Comparison of ENCODE assay signal across 9 cellular contexts in genomic region chr14:35416108-35416750, GRCh38. TPM values are rescaled to one million over a fixed set of nuclear protein-coding genes. Genes with fewer than 3 reads are reported as not detected.
A peak's percentile ranks its signal among the peaks of the same experiment; 100 is the strongest.
DNase-seq lines count a peak whose midpoint lies in the region; TF ChIP-seq lines count a peak whose summit lies in the region.
"Had no signal": no experiment of that assay in that cellular context is flagged by ENCODE, and none has a peak within 500 bp of the region (broad histone marks: within the 10 kb centered on the region; RNA-seq: fewer than 3 reads in every experiment).

No MANE protein-coding gene starts in this region.

- H3K4me3 ChIP-seq in KMS-11 (IDR thresholded peaks at IDR 0.05; ENCODE audit: insufficient read depth, low read depth, low read length) (no peak overlapping the region), H7 (ENCODE audit: insufficient read depth, low read depth, low read length) (no peak overlapping the region)

- peaks cover 56% of the 10 kb centered on the region for H3K4me1 Mint-ChIP-seq in activated naive CD8-positive, alpha-beta T cell treated with anti-CD3 and anti-CD28 coated beads for 36 hours

- no peaks in the 10 kb centered on the region for H3K79me2 ChIP-seq in KMS-11 (ENCODE audit: insufficient read depth, low read depth)

- H3K27me3 ChIP-seq in KMS-11 (ENCODE audit: insufficient read depth, low read depth) = no peaks in the 10 kb centered on the region
- no peaks in the 10 kb centered on the region for H3K27me3 ChIP-seq in H7 (ENCODE audit: control insufficient read depth, insufficient read depth, low read length)

- TF ChIP-seq CTCF in KMS-11 (conservative IDR thresholded peaks at IDR 0.05; ENCODE audit: low read depth, low read length) = no peak

- H3K27me3 Mint-ChIP-seq in activated naive CD8-positive, alpha-beta T cell treated with anti-CD3 and anti-CD28 coated beads for 36 hours = no peaks in the 10 kb centered on the region

- H3K4me2 ChIP-seq in KMS-11 = peak overlapping the region; percentile 56

- H3K36me3 Mint-ChIP-seq in activated naive CD8-positive, alpha-beta T cell treated with anti-CD3 and anti-CD28 coated beads for 36 hours = no peaks in the 10 kb centered on the region

- H3K27ac Mint-ChIP-seq in activated naive CD8-positive, alpha-beta T cell treated with anti-CD3 and anti-CD28 coated beads for 36 hours = peak overlapping the region; percentile 96
- H3K27ac Mint-ChIP-seq: nephron had no signal

- H3K36me3 ChIP-seq in KMS-11 (ENCODE audit: insufficient read depth) (no peaks in the 10 kb centered on the region), H7 (replicated peaks; ENCODE audit: control insufficient read depth, insufficient read depth, low read length) (no peaks in the 10 kb centered on the region)

- peak; percentile 57 for DNase-seq in activated gamma-delta T cell treated with Interleukin-2 at 50 U/mL for 16 hours
- DNase-seq in activated gamma-delta T cell (lab: John Stamatoyannopoulos, UW) = no peak
- DNase-seq in activated naive CD8-positive, alpha-beta T cell treated with anti-CD3 and anti-CD28 coated beads for 36 hours = peak; percentile 82
- DNase-seq in stimulated activated CD8-positive, alpha-beta memory T cell treated with anti-CD3 and anti-CD28 coated beads, Interleukin-4, amount 100 ng/mL, for 48 hours = peak; percentile 83
- DNase-seq in NCI-H1436 treated with DMSO at 0.1 percent for 48 hours (lab: John Stamatoyannopoulos, UW) = no peak
- no peak for DNase-seq in H7
- no peak for DNase-seq in NCI-H1417 (lab: John Stamatoyannopoulos, UW)

- H2AFZ ChIP-seq in KMS-11 (ENCODE audit: low read depth) = peak overlapping the region; percentile 19; the same call in 1 of the 2 replicates

- peak overlapping the region; percentile 50 for H3K27ac ChIP-seq in KMS-11

- H3K9ac ChIP-seq in KMS-11 = 0 out of 2 replicates have a peak overlapping the region, but pooled peaks have one; percentile 4

- peaks cover 54% of the 10 kb centered on the region for H3K4me1 ChIP-seq in KMS-11 (ENCODE audit: low read depth, poor library complexity, severe bottlenecking)

- no peaks in the 10 kb centered on the region for H4K20me1 ChIP-seq in KMS-11 (ENCODE audit: insufficient read depth)

- H3K4me3 Mint-ChIP-seq in activated naive CD8-positive, alpha-beta T cell treated with anti-CD3 and anti-CD28 coated beads for 36 hours = peak overlapping the region; percentile 76
- H3K4me3 Mint-ChIP-seq: nephron had no signal

- H3K9me3 Mint-ChIP-seq in activated naive CD8-positive, alpha-beta T cell treated with anti-CD3 and anti-CD28 coated beads for 36 hours = no peaks in the 10 kb centered on the region
- H3K9me3 Mint-ChIP-seq: nephron had no signal

RNA-seq across cellular contexts. Expression of gene NFKBIA, which starts 11.7 kb away (rescaled TPM):
- 100 to 1,000 TPM; 395 to 400 TPM for total RNA-seq in activated naive CD8-positive, alpha-beta T cell treated with anti-CD3 and anti-CD28 coated beads for 36 hours
- total RNA-seq in H7 (2014; rRNA removed; shearing (Covaris generic)) = 49.2 and 64.3 TPM in 2 replicates

Comparison
In these comparisons a context has a peak if more than half of its experiments do, and no peak if none do; other contexts are left out.
1. DNase-seq: peak in activated gamma-delta T cell treated with Interleukin-2 at 50 U/mL for 16 hours (single experiment), activated naive CD8-positive, alpha-beta T cell treated with anti-CD3 and anti-CD28 coated beads for 36 hours (single experiment) and stimulated activated CD8-positive, alpha-beta memory T cell treated with anti-CD3 and anti-CD28 coated beads, Interleukin-4, amount 100 ng/mL, for 48 hours (single experiment); none in activated gamma-delta T cell (single experiment), NCI-H1436 treated with DMSO at 0.1 percent for 48 hours (single experiment), H7 (single experiment) and NCI-H1417 (0 of 3).